Comparison of ENCODE assay signal across 1 cellular context in the genomic region with DNA sequence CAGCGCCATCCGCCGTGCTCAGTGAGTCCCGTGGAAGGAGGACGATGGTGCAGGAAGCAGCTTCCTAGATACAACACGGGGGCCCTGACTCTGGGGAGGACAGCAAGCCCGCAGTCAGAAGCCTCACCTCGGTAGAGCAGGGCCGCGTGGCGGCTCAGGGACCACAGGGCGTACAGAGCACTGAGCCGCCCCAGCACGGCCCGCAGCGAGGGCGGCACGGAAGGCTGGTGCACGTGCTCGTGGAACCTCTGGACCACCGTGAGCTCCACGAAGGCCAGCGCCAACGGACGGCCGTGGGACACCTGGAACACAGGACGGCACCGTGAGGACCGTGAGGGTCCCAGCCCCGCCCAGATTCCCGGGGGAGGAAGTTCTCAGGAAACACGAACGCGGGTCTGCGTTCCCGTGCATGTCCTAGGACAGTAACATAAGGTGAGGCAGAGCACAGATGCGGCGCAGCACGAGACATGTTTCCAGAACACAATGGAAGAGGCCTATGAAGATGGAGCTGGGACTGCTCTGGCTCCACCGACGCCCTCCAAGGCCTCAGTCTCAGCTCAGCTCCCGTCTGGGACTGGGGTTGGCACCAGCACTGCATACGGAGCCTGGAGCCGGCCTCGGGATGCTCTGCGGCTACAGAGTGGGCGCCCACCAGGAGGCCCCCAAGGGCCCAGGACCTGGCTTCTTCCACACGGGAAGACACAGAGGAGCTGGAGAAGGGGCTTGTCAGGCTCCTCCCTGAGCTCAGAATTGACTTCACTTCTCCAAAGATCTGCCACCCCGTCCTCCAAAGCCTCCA.
TF ChIP-seq lines count a peak whose summit lies in the region.

No MANE protein-coding gene starts in this region.

TF ChIP-seq in WTC11, 78 proteins besides CTCF, POLR2A, EP300 and RAD21 (continued from another document):
- TF ChIP-seq, protein P1, sequence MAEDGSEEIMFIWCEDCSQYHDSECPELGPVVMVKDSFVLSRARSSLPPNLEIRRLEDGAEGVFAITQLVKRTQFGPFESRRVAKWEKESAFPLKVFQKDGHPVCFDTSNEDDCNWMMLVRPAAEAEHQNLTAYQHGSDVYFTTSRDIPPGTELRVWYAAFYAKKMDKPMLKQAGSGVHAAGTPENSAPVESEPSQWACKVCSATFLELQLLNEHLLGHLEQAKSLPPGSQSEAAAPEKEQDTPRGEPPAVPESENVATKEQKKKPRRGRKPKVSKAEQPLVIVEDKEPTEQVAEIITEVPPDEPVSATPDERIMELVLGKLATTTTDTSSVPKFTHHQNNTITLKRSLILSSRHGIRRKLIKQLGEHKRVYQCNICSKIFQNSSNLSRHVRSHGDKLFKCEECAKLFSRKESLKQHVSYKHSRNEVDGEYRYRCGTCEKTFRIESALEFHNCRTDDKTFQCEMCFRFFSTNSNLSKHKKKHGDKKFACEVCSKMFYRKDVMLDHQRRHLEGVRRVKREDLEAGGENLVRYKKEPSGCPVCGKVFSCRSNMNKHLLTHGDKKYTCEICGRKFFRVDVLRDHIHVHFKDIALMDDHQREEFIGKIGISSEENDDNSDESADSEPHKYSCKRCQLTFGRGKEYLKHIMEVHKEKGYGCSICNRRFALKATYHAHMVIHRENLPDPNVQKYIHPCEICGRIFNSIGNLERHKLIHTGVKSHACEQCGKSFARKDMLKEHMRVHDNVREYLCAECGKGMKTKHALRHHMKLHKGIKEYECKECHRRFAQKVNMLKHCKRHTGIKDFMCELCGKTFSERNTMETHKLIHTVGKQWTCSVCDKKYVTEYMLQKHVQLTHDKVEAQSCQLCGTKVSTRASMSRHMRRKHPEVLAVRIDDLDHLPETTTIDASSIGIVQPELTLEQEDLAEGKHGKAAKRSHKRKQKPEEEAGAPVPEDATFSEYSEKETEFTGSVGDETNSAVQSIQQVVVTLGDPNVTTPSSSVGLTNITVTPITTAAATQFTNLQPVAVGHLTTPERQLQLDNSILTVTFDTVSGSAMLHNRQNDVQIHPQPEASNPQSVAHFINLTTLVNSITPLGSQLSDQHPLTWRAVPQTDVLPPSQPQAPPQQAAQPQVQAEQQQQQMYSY (CRISPR knock-in tag; IDR thresholded peaks at IDR 0.05): no peak
- TF ChIP-seq, protein P2, sequence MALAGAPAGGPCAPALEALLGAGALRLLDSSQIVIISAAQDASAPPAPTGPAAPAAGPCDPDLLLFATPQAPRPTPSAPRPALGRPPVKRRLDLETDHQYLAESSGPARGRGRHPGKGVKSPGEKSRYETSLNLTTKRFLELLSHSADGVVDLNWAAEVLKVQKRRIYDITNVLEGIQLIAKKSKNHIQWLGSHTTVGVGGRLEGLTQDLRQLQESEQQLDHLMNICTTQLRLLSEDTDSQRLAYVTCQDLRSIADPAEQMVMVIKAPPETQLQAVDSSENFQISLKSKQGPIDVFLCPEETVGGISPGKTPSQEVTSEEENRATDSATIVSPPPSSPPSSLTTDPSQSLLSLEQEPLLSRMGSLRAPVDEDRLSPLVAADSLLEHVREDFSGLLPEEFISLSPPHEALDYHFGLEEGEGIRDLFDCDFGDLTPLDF (CRISPR knock-in tag; IDR thresholded peaks at IDR 0.05): no peak
- TF ChIP-seq, protein P3, sequence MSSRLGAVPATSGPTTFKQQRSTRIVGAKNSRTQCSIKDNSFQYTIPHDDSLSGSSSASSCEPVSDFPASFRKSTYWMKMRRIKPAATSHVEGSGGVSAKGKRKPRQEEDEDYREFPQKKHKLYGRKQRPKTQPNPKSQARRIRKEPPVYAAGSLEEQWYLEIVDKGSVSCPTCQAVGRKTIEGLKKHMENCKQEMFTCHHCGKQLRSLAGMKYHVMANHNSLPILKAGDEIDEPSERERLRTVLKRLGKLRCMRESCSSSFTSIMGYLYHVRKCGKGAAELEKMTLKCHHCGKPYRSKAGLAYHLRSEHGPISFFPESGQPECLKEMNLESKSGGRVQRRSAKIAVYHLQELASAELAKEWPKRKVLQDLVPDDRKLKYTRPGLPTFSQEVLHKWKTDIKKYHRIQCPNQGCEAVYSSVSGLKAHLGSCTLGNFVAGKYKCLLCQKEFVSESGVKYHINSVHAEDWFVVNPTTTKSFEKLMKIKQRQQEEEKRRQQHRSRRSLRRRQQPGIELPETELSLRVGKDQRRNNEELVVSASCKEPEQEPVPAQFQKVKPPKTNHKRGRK (CRISPR knock-in tag; IDR thresholded peaks at IDR 0.05; ENCODE audit: borderline replicate concordance): no peak
- TF ChIP-seq HMGA2 (CRISPR knock-in tag; IDR thresholded peaks at IDR 0.05) (no peak), SMAD3 (CRISPR knock-in tag; IDR thresholded peaks at IDR 0.05; ENCODE audit: borderline replicate concordance) (no peak), GTF2I (CRISPR knock-in tag; conservative IDR thresholded peaks at IDR 0.05) (no peak), IRF2 (CRISPR knock-in tag; IDR thresholded peaks at IDR 0.05; ENCODE audit: borderline replicate concordance, low read depth) (no peak), FOXK1 (CRISPR knock-in tag; IDR thresholded peaks at IDR 0.05) (no peak), ELF4 (CRISPR knock-in tag; IDR thresholded peaks at IDR 0.05; ENCODE audit: low read depth) (no peak)
- TF ChIP-seq, protein P4, sequence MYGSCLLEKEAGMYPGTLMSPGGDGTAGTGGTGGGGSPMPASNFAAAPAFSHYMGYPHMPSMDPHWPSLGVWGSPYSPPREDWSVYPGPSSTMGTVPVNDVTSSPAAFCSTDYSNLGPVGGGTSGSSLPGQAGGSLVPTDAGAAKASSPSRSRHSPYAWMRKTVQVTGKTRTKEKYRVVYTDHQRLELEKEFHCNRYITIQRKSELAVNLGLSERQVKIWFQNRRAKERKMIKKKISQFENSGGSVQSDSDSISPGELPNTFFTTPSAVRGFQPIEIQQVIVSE (CRISPR knock-in tag; IDR thresholded peaks at IDR 0.05; ENCODE audit: borderline replicate concordance): no peak
- TF ChIP-seq, protein P5, sequence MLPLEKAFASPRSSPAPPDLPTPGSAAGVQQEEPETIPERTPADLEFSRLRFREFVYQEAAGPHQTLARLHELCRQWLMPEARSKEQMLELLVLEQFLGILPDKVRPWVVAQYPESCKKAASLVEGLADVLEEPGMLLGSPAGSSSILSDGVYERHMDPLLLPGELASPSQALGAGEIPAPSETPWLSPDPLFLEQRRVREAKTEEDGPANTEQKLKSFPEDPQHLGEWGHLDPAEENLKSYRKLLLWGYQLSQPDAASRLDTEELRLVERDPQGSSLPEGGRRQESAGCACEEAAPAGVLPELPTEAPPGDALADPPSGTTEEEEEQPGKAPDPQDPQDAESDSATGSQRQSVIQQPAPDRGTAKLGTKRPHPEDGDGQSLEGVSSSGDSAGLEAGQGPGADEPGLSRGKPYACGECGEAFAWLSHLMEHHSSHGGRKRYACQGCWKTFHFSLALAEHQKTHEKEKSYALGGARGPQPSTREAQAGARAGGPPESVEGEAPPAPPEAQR (CRISPR knock-in tag; IDR thresholded peaks at IDR 0.05): no peak
- TF ChIP-seq, protein P6, sequence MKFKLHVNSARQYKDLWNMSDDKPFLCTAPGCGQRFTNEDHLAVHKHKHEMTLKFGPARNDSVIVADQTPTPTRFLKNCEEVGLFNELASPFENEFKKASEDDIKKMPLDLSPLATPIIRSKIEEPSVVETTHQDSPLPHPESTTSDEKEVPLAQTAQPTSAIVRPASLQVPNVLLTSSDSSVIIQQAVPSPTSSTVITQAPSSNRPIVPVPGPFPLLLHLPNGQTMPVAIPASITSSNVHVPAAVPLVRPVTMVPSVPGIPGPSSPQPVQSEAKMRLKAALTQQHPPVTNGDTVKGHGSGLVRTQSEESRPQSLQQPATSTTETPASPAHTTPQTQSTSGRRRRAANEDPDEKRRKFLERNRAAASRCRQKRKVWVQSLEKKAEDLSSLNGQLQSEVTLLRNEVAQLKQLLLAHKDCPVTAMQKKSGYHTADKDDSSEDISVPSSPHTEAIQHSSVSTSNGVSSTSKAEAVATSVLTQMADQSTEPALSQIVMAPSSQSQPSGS (CRISPR knock-in tag; IDR thresholded peaks at IDR 0.05; ENCODE audit: borderline replicate concordance, low read depth): no peak
